1 cellular context compared by ENCODE assay signal in the genomic region with DNA sequence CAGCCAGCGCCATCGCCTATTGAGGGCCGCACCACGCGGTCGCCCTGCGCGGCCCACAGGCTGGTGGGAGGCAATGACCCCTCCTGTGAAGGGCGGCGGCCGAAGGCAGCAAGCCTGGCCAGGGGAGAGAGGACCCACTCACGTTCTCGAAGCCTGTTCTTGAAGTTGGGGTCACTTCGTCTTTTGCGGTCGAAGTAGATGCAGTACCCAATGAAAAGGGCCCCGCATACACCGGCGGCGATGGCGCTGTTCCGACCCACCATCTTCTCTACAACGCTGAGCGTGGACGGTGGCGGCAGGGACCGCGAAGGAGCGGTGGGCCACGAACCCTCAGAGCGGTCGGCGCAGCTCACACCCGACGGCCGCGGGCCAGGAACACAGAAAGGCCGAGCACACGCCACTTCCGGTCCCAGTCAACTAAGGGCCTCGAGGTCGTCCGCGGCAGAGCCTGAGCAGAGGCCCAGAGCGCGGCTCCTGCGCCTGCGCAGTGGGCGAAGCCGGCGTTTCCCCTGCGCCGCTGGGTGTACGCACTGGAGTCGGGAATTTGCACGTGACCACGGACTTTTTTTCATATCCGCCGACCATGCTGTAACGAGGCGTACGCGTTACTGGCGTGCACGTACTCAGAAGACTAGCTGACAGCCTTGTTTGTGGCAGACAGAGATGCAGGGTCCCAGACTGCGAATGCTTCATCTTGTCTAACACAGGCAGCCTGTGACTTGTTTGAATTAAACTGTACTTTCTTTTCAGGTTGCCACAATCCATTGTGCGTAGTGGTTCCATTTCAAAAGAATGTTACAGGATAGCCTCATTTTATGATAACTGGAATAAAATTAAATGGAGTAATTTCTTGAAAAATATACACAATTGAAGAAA.
TF ChIP-seq lines count a peak whose summit lies in the region.

A gene (minus strand): TSS at position 385 of the 876 bp plus-strand sequence. CDS start 122 bp downstream, at position 263.

TF ChIP-seq in HepG2, 621 proteins besides CTCF, POLR2A, EP300 and RAD21 (continued from another document):
- TF ChIP-seq SP140L (CRISPR knock-in tag; IDR thresholded peaks at IDR 0.05; ENCODE audit: borderline replicate concordance) (0 out of 2 replicates have a peak, but pooled peaks have one; percentile 35), KLF6 (CRISPR knock-in tag; IDR thresholded peaks at IDR 0.05) (peak; percentile 67; the same call in 1 of the 2 replicates), ZNF451 (CRISPR knock-in tag; IDR thresholded peaks at IDR 0.05) (peak; percentile 83), ZNF24 (IDR thresholded peaks at IDR 0.05) (no peak), RFX3 (CRISPR knock-in tag; IDR thresholded peaks at IDR 0.05) (peak; percentile 7; the same call in 1 of the 2 replicates), ZNF143 (CRISPR knock-in tag; IDR thresholded peaks at IDR 0.05) (peak; percentile 73; the same call in 1 of the 2 replicates), ETV6 (CRISPR knock-in tag; conservative IDR thresholded peaks at IDR 0.05) (no peak), CREB1 (IDR thresholded peaks at IDR 0.05) (peak; percentile 80), CREB1 (CRISPR knock-in tag; IDR thresholded peaks at IDR 0.05) (peak; percentile 90), ZNF350 (CRISPR knock-in tag; IDR thresholded peaks at IDR 0.05; ENCODE audit: borderline replicate concordance, low read depth) (peak; percentile 86; the same call in 1 of the 2 replicates), ZNF101 (CRISPR knock-in tag; IDR thresholded peaks at IDR 0.05; ENCODE audit: borderline replicate concordance, low read depth) (no peak), ARNT2 (CRISPR knock-in tag; IDR thresholded peaks at IDR 0.05; ENCODE audit: low read depth) (peak; percentile 93), ZNF431 (CRISPR knock-in tag; IDR thresholded peaks at IDR 0.05; ENCODE audit: borderline replicate concordance, low read depth) (peak; percentile 40), HNRNPH1 (optimal IDR thresholded peaks at IDR 0.05; ENCODE audit: low read depth, low read length) (no peak), ZFP41 (CRISPR knock-in tag; IDR thresholded peaks at IDR 0.05; ENCODE audit: borderline replicate concordance) (peak; percentile 92; the same call in 1 of the 2 replicates), GATA4 (IDR thresholded peaks at IDR 0.05; ENCODE audit: borderline replicate concordance, low read depth) (no peak; the same call in 1 of the 2 replicates), CBX2 (IDR thresholded peaks at IDR 0.05; ENCODE audit: low read depth, low read length) (no peak), CBX2 (CRISPR knock-in tag; IDR thresholded peaks at IDR 0.05; ENCODE audit: low read depth) (0 out of 2 replicates have a peak, but pooled peaks have one; percentile 61), RAD51 (IDR thresholded peaks at IDR 0.05; ENCODE audit: borderline replicate concordance) (peak; percentile 75; the same call in 1 of the 2 replicates), GTF2F1 (IDR thresholded peaks at IDR 0.05; ENCODE audit: low read length) (0 out of 2 replicates have a peak, but pooled peaks have one; percentile 23), SPEN (CRISPR knock-in tag; IDR thresholded peaks at IDR 0.05; ENCODE audit: low read depth) (peak; percentile 90), HOXA9 (CRISPR knock-in tag; IDR thresholded peaks at IDR 0.05; ENCODE audit: borderline replicate concordance) (no peak), ZBTB1 (CRISPR knock-in tag; IDR thresholded peaks at IDR 0.05; ENCODE audit: borderline replicate concordance) (no peak), ZNF672 (CRISPR knock-in tag; IDR thresholded peaks at IDR 0.05) (no peak), ATF7 (IDR thresholded peaks at IDR 0.05) (no peak), ATF7 (CRISPR knock-in tag; IDR thresholded peaks at IDR 0.05) (no peak), ZNF430 (CRISPR knock-in tag; IDR thresholded peaks at IDR 0.05) (peak; percentile 52), ZNF549 (CRISPR knock-in tag; IDR thresholded peaks at IDR 0.05) (no peak), ZNF670 (CRISPR knock-in tag; IDR thresholded peaks at IDR 0.05; ENCODE audit: borderline replicate concordance) (no peak), MBNL3 (CRISPR knock-in tag; conservative IDR thresholded peaks at IDR 0.05) (no peak), MTF1 (CRISPR knock-in tag; IDR thresholded peaks at IDR 0.05) (peak; percentile 21; the same call in 1 of the 2 replicates), ZNF678 (CRISPR knock-in tag; IDR thresholded peaks at IDR 0.05) (no peak), TBX2 (CRISPR knock-in tag; IDR thresholded peaks at IDR 0.05; ENCODE audit: borderline replicate concordance) (peak; percentile 95), KLF13 (CRISPR knock-in tag; IDR thresholded peaks at IDR 0.05) (peak; percentile 91; the same call in 1 of the 2 replicates), POGZ (CRISPR knock-in tag; IDR thresholded peaks at IDR 0.05) (peak; percentile 79), TMF1 (CRISPR knock-in tag; IDR thresholded peaks at IDR 0.05; ENCODE audit: low read depth) (no peak; the same call in 1 of the 2 replicates), ZNF782 (CRISPR knock-in tag; IDR thresholded peaks at IDR 0.05; ENCODE audit: borderline replicate concordance) (peak; percentile 75; the same call in 1 of the 2 replicates), ZFX (CRISPR knock-in tag; IDR thresholded peaks at IDR 0.05; ENCODE audit: low read depth) (peak; percentile 98), ZNF7 (CRISPR knock-in tag; IDR thresholded peaks at IDR 0.05) (no peak), KAT7 (CRISPR knock-in tag; IDR thresholded peaks at IDR 0.05; ENCODE audit: borderline replicate concordance) (peak; percentile 74), ELF1 (CRISPR knock-in tag; IDR thresholded peaks at IDR 0.05) (peak; percentile 92), ELF4 (CRISPR knock-in tag; IDR thresholded peaks at IDR 0.05; ENCODE audit: borderline replicate concordance) (no peak; the same call in 1 of the 2 replicates)
- TF ChIP-seq, protein P1, sequence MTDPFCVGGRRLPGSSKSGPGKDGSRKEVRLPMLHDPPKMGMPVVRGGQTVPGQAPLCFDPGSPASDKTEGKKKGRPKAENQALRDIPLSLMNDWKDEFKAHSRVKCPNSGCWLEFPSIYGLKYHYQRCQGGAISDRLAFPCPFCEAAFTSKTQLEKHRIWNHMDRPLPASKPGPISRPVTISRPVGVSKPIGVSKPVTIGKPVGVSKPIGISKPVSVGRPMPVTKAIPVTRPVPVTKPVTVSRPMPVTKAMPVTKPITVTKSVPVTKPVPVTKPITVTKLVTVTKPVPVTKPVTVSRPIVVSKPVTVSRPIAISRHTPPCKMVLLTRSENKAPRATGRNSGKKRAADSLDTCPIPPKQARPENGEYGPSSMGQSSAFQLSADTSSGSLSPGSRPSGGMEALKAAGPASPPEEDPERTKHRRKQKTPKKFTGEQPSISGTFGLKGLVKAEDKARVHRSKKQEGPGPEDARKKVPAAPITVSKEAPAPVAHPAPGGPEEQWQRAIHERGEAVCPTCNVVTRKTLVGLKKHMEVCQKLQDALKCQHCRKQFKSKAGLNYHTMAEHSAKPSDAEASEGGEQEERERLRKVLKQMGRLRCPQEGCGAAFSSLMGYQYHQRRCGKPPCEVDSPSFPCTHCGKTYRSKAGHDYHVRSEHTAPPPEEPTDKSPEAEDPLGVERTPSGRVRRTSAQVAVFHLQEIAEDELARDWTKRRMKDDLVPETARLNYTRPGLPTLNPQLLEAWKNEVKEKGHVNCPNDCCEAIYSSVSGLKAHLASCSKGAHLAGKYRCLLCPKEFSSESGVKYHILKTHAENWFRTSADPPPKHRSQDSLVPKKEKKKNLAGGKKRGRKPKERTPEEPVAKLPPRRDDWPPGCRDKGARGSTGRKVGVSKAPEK (CRISPR knock-in tag; IDR thresholded peaks at IDR 0.05; ENCODE audit: borderline replicate concordance), result 0 out of 2 replicates have a peak, but pooled peaks have one; percentile 39
- TF ChIP-seq, protein P2, sequence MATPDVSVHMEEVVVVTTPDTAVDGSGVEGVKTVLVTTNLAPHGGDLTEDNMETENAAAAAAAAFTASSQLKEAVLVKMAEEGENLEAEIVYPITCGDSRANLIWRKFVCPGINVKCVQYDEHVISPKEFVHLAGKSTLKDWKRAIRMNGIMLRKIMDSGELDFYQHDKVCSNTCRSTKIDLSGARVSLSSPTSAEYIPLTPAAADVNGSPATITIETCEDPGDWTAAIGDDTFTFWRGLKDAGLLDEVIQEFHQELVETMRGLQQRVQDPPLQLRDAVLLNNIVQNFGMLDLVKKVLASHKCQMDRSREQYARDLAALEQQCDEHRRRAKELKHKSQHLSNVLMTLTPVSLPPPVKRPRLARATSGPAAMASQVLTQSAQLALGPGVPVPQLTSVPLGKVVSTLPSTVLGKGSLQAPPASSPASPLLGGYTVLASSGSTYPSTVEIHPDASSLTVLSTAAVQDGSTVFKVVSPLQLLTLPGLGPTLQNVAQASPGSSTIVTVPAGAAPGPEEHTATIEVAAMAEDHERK (CRISPR knock-in tag; IDR thresholded peaks at IDR 0.05; ENCODE audit: low read depth), result peak; percentile 83
- TF ChIP-seq, protein P3, sequence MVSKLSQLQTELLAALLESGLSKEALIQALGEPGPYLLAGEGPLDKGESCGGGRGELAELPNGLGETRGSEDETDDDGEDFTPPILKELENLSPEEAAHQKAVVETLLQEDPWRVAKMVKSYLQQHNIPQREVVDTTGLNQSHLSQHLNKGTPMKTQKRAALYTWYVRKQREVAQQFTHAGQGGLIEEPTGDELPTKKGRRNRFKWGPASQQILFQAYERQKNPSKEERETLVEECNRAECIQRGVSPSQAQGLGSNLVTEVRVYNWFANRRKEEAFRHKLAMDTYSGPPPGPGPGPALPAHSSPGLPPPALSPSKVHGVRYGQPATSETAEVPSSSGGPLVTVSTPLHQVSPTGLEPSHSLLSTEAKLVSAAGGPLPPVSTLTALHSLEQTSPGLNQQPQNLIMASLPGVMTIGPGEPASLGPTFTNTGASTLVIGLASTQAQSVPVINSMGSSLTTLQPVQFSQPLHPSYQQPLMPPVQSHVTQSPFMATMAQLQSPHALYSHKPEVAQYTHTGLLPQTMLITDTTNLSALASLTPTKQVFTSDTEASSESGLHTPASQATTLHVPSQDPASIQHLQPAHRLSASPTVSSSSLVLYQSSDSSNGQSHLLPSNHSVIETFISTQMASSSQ (IDR thresholded peaks at IDR 0.05; ENCODE audit: low read depth), result no peak
- TF ChIP-seq, protein P3 (CRISPR knock-in tag; IDR thresholded peaks at IDR 0.05; ENCODE audit: borderline replicate concordance), result peak; percentile 52; the same call in 1 of the 2 replicates
- TF ChIP-seq, protein P4, sequence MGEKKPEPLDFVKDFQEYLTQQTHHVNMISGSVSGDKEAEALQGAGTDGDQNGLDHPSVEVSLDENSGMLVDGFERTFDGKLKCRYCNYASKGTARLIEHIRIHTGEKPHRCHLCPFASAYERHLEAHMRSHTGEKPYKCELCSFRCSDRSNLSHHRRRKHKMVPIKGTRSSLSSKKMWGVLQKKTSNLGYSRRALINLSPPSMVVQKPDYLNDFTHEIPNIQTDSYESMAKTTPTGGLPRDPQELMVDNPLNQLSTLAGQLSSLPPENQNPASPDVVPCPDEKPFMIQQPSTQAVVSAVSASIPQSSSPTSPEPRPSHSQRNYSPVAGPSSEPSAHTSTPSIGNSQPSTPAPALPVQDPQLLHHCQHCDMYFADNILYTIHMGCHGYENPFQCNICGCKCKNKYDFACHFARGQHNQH (CRISPR knock-in tag; IDR thresholded peaks at IDR 0.05), result peak; percentile 92; the same call in 1 of the 2 replicates
